Comparison of ENCODE assay signal across 1 cellular context in the genomic region with DNA sequence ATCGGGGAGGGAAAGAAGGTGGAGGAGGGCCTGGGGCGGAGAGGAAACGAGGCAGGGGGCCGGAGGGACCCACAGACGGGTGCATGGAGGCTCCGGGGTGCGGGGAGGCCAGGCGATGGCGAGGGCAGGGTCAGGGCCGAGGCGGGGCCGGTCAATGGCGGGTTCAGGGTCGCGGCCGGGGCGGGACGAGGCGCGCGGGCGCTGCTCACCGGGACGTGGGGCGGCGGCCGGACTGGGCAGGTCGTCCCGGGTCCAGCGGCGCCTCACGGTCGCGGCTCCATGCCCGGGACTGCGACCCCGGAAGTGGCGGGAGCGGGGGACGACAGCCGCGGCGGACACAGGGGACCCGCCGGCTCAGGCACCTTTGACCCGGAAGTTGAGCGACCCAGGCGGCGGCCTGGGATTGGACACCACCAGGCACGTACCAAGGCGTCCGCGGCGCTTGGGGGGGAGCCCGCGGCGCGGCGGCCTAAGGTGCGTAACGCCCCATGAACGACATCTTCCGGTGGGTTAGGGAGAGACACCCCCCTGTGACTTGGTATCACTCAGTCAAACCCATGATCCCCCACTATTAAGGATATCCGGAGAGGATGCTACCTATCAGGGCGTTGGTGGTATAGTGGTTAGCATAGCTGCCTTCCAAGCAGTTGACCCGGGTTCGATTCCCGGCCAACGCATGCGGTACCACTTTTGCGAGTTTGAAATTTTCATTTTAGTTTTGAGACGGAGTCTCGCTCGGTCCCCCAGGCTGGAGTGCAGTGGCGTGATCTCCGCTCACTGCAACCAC.
TF ChIP-seq lines count a peak whose summit lies in the region.

Gene DPP9, minus strand, starts transcription at position 378 of the 787 bp plus-strand sequence. CDS start 3,936 bp downstream, outside the sequence.

TF ChIP-seq in HEK293, 187 proteins besides CTCF, POLR2A, EP300 and RAD21 (continued from another document and continues in another):
- TF ChIP-seq, protein P1, sequence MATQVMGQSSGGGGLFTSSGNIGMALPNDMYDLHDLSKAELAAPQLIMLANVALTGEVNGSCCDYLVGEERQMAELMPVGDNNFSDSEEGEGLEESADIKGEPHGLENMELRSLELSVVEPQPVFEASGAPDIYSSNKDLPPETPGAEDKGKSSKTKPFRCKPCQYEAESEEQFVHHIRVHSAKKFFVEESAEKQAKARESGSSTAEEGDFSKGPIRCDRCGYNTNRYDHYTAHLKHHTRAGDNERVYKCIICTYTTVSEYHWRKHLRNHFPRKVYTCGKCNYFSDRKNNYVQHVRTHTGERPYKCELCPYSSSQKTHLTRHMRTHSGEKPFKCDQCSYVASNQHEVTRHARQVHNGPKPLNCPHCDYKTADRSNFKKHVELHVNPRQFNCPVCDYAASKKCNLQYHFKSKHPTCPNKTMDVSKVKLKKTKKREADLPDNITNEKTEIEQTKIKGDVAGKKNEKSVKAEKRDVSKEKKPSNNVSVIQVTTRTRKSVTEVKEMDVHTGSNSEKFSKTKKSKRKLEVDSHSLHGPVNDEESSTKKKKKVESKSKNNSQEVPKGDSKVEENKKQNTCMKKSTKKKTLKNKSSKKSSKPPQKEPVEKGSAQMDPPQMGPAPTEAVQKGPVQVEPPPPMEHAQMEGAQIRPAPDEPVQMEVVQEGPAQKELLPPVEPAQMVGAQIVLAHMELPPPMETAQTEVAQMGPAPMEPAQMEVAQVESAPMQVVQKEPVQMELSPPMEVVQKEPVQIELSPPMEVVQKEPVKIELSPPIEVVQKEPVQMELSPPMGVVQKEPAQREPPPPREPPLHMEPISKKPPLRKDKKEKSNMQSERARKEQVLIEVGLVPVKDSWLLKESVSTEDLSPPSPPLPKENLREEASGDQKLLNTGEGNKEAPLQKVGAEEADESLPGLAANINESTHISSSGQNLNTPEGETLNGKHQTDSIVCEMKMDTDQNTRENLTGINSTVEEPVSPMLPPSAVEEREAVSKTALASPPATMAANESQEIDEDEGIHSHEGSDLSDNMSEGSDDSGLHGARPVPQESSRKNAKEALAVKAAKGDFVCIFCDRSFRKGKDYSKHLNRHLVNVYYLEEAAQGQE (tag by site-specific recombination; IDR thresholded peaks at IDR 0.05), result peak; percentile 37
- no peak for TF ChIP-seq ZNF132 (tag by site-specific recombination; IDR thresholded peaks at IDR 0.05; ENCODE audit: borderline replicate concordance)
- no peak for TF ChIP-seq GFI1B (tag by site-specific recombination; IDR thresholded peaks at IDR 0.05)
- TF ChIP-seq ZNF366 (tag by site-specific recombination; conservative IDR thresholded peaks at IDR 0.05), result no peak
- peak; percentile 97 for TF ChIP-seq ZSCAN23 (tag by site-specific recombination; IDR thresholded peaks at IDR 0.05)
- TF ChIP-seq ZBTB7A (tag by site-specific recombination; IDR thresholded peaks at IDR 0.05; ENCODE audit: low read depth), result peak; percentile 99
- TF ChIP-seq ZNF19 (tag by site-specific recombination; IDR thresholded peaks at IDR 0.05; ENCODE audit: low read depth), result no peak
- peak; percentile 64 for TF ChIP-seq ZNF596 (tag by site-specific recombination; IDR thresholded peaks at IDR 0.05)
- no peak for TF ChIP-seq ZNF114 (tag by site-specific recombination; IDR thresholded peaks at IDR 0.05)
- TF ChIP-seq, protein P2, sequence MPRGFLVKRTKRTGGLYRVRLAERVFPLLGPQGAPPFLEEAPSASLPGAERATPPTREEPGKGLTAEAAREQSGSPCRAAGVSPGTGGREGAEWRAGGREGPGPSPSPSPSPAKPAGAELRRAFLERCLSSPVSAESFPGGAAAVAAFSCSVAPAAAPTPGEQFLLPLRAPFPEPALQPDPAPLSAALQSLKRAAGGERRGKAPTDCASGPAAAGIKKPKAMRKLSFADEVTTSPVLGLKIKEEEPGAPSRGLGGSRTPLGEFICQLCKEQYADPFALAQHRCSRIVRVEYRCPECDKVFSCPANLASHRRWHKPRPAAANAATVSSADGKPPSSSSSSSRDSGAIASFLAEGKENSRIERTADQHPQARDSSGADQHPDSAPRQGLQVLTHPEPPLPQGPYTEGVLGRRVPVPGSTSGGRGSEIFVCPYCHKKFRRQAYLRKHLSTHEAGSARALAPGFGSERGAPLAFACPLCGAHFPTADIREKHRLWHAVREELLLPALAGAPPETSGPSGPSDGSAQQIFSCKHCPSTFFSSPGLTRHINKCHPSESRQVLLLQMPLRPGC (tag by site-specific recombination; IDR thresholded peaks at IDR 0.05), result peak; percentile 92
- TF ChIP-seq ZNF830 (tag by site-specific recombination; IDR thresholded peaks at IDR 0.05; ENCODE audit: low read depth), result no peak
- peak; percentile 88 for TF ChIP-seq ZNF518A (tag by site-specific recombination; conservative IDR thresholded peaks at IDR 0.05; ENCODE audit: low read depth)
- peak; percentile 89 for TF ChIP-seq ZFP37 (tag by site-specific recombination; IDR thresholded peaks at IDR 0.05)
- TF ChIP-seq IKZF3 (tag by site-specific recombination; IDR thresholded peaks at IDR 0.05), result no peak
- peak; percentile 93 for TF ChIP-seq ZXDB (tag by site-specific recombination; IDR thresholded peaks at IDR 0.05)
- peak; percentile 81 for TF ChIP-seq ZNF394 (tag by site-specific recombination; IDR thresholded peaks at IDR 0.05; ENCODE audit: borderline replicate concordance)
- TF ChIP-seq, protein P3, sequence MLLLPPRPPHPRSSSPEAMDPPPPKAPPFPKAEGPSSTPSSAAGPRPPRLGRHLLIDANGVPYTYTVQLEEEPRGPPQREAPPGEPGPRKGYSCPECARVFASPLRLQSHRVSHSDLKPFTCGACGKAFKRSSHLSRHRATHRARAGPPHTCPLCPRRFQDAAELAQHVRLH (tag by site-specific recombination; IDR thresholded peaks at IDR 0.05), result peak; percentile 99
- TF ChIP-seq, protein P4, sequence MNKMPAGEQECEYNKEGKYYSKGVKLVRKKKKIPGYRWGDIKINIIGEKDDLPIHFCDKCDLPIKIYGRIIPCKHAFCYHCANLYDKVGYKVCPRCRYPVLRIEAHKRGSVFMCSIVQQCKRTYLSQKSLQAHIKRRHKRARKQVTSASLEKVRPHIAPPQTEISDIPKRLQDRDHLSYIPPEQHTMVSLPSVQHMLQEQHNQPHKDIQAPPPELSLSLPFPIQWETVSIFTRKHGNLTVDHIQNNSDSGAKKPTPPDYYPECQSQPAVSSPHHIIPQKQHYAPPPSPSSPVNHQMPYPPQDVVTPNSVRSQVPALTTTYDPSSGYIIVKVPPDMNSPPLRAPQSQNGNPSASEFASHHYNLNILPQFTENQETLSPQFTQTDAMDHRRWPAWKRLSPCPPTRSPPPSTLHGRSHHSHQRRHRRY (tag by site-specific recombination; IDR thresholded peaks at IDR 0.05), result peak; percentile 64; the same call in 1 of the 2 replicates
- TF ChIP-seq ZBTB49 (tag by site-specific recombination; IDR thresholded peaks at IDR 0.05; ENCODE audit: low read depth), result no peak
- TF ChIP-seq ZNF248 (tag by site-specific recombination; IDR thresholded peaks at IDR 0.05), result no peak
- TF ChIP-seq ZNF600 (tag by site-specific recombination; IDR thresholded peaks at IDR 0.05), result peak; percentile 99
- peak; percentile 42; the same call in 1 of the 2 replicates for TF ChIP-seq TCF7L2 (IDR thresholded peaks at IDR 0.05; ENCODE audit: borderline replicate concordance, low read depth, low read length)
- no peak; the same call in 1 of the 2 replicates for TF ChIP-seq BCL11A (tag by site-specific recombination; IDR thresholded peaks at IDR 0.05; ENCODE audit: low read depth)
- TF ChIP-seq, protein P5, sequence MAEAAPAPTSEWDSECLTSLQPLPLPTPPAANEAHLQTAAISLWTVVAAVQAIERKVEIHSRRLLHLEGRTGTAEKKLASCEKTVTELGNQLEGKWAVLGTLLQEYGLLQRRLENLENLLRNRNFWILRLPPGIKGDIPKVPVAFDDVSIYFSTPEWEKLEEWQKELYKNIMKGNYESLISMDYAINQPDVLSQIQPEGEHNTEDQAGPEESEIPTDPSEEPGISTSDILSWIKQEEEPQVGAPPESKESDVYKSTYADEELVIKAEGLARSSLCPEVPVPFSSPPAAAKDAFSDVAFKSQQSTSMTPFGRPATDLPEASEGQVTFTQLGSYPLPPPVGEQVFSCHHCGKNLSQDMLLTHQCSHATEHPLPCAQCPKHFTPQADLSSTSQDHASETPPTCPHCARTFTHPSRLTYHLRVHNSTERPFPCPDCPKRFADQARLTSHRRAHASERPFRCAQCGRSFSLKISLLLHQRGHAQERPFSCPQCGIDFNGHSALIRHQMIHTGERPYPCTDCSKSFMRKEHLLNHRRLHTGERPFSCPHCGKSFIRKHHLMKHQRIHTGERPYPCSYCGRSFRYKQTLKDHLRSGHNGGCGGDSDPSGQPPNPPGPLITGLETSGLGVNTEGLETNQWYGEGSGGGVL (tag by site-specific recombination; IDR thresholded peaks at IDR 0.05), result peak; percentile 11; the same call in 1 of the 2 replicates
- TF ChIP-seq SCRT1 (tag by site-specific recombination; IDR thresholded peaks at IDR 0.05; ENCODE audit: borderline replicate concordance), result no peak
- TF ChIP-seq, protein P6, sequence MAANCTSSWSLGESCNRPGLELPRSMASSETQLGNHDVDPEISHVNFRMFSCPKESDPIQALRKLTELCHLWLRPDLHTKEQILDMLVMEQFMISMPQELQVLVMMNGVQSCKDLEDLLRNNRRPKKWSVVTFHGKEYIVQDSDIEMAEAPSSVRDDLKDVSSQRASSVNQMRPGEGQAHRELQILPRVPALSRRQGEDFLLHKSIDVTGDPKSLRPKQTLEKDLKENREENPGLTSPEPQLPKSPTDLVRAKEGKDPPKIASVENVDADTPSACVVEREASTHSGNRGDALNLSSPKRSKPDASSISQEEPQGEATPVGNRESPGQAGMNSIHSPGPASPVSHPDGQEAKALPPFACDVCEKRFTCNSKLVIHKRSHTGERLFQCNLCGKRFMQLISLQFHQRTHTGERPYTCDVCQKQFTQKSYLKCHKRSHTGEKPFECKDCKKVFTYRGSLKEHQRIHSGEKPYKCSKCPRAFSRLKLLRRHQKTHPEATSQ (tag by site-specific recombination; IDR thresholded peaks at IDR 0.05), result 0 out of 2 replicates have a peak, but pooled peaks have one; percentile 50
- no peak for TF ChIP-seq ZNF266 (tag by site-specific recombination; IDR thresholded peaks at IDR 0.05; ENCODE audit: low read depth)
- TF ChIP-seq ZNF658 (tag by site-specific recombination; IDR thresholded peaks at IDR 0.05), result no peak
- peak; percentile 94 for TF ChIP-seq ZNF501 (tag by site-specific recombination; IDR thresholded peaks at IDR 0.05)
- 0 out of 2 replicates have a peak, but pooled peaks have one; percentile 9 for TF ChIP-seq ZNF404 (tag by site-specific recombination; IDR thresholded peaks at IDR 0.05)
